ENCODE assay signal across 8 cellular contexts in genomic region chrX:13747836-13748235, GRCh38. TPM values are rescaled to one million over a fixed set of nuclear protein-coding genes. Genes with fewer than 3 reads are reported as not detected.
DNase-seq lines count a peak whose midpoint lies in the region; ATAC-seq, FAIRE-seq and TF ChIP-seq lines count a peak whose summit lies in the region.

No MANE protein-coding gene starts in this region.

- BruUV-seq in mammary epithelial cell (replicated peaks; lab: Mats Ljungman, UMichigan): no TSS peak

- 31% methylated on average over 2 of the region's 2 CpGs for WGBS in A549 (ENCODE audit: missing lambda C conversion rate)
- whole genome bisulfite sequencing in mammary epithelial cell (ENCODE audit: low coverage, missing lambda C conversion rate): 50% methylated on average over 2 of the region's 2 CpGs
- WGBS in right lobe of liver (ENCODE audit: insufficient coverage, low coverage, low lambda C conversion rate, missing lambda C conversion rate): 28% methylated on average over 2 of the region's 2 CpGs

- H2AFZ ChIP-seq in mammary epithelial cell (ENCODE audit: low read depth, low read length): no peak overlapping the region

- TF ChIP-seq RAD21 in A549 (conservative IDR thresholded peaks at IDR 0.05 in 1 of 2, IDR thresholded peaks at IDR 0.05 in 1 of 2): peak; percentile 43 to 49; a peak in 4 of 5 replicates

- intact Hi-C loops in mammary epithelial cell (cut with micrococcal nuclease) (loop anchor here (1.0 to 5.0 kb wide), 2 partner anchors 90 to 226 kb away; no protein-coding TSS in a partner anchor), right lobe of liver (cut with DNase I) (no loop called here)
- intact Hi-C loops in activated T-helper 2 cell treated with anti-CD3 and anti-CD28 coated beads, Interferon-gamma antibody, Interleukin-2, Interleukin-4, amounts not matched to agents 10 μg/mL and 5 μg/mL and 100 μg/mL, durations not matched to agents 14 hours and 24 hours and 36 hours (cut with micrococcal nuclease): loop anchor here (5.0 kb wide), 1 partner anchor 241 kb away; no protein-coding TSS in a partner anchor

- POLR2A ChIA-PET in A549 (lab: Yijun Ruan, JAX): no interaction called here

- no peak overlapping the region for H3K4me3 Mint-ChIP-seq in activated T-helper 2 cell treated with anti-CD3 and anti-CD28 coated beads, Interferon-gamma antibody, Interleukin-2, Interleukin-4, amounts not matched to agents 10 μg/mL and 5 μg/mL and 100 μg/mL, durations not matched to agents 14 hours and 24 hours and 36 hours (ENCODE audit: low read depth)

- H3K4me2 ChIP-seq in A549: no peak overlapping the region
- no peak overlapping the region for H3K4me2 ChIP-seq in mammary epithelial cell (ENCODE audit: insufficient read depth, low read depth, low read length)

- H3K4me1 ChIP-seq in A549 (no peaks in the 10 kb centered on the region), mammary epithelial cell (ENCODE audit: insufficient read depth, low read length) (peaks cover 13% of the 10 kb centered on the region), right lobe of liver (no peaks in the 10 kb centered on the region)

- TF ChIP-seq EP300 in A549 (IDR thresholded peaks at IDR 0.05): no peak

- no peak overlapping the region for H3K9ac ChIP-seq in mammary epithelial cell (ENCODE audit: insufficient read depth, low read length)

- peak; percentile 76 to 86 for ATAC-seq in A549
- ATAC-seq in right lobe of liver: peak; percentile 45 to 74 (median 66)
- ATAC-seq in HG02678 (IDR thresholded peaks at IDR 0.05; ENCODE audit: unreplicated experiment): no peak

- H3K27ac Mint-ChIP-seq in activated T-helper 2 cell treated with anti-CD3 and anti-CD28 coated beads, Interferon-gamma antibody, Interleukin-2, Interleukin-4, amounts not matched to agents 10 μg/mL and 5 μg/mL and 100 μg/mL, durations not matched to agents 14 hours and 24 hours and 36 hours: no peak overlapping the region

- no peaks in the 10 kb centered on the region for H3K27me3 Mint-ChIP-seq in activated T-helper 2 cell treated with anti-CD3 and anti-CD28 coated beads, Interferon-gamma antibody, Interleukin-2, Interleukin-4, amounts not matched to agents 10 μg/mL and 5 μg/mL and 100 μg/mL, durations not matched to agents 14 hours and 24 hours and 36 hours (ENCODE audit: low read depth)

- no peaks in the 10 kb centered on the region for H4K20me1 ChIP-seq in mammary epithelial cell (ENCODE audit: insufficient read depth, low read length)

- H3K27ac ChIP-seq in A549 (no peak overlapping the region), mammary epithelial cell (ENCODE audit: insufficient read depth, low read depth, low read length) (no peak overlapping the region), right lobe of liver (no peak overlapping the region)

- H3K4me3 ChIP-seq in A549: no peak overlapping the region
- H3K4me3 ChIP-seq in mammary epithelial cell (replicated peaks in 1 of 3; ENCODE audit: insufficient read depth in 1 of 3, low read depth in 2 of 3, low read length in 3 of 3): no peak overlapping the region
- no peak overlapping the region for H3K4me3 ChIP-seq in right lobe of liver

- dilution Hi-C loops in mammary epithelial cell (cut with HindIII; ENCODE audit: low sequenced_read_pairs): loop anchor here (5.0 kb wide), 1 partner anchor 76 kb away; no protein-coding TSS in a partner anchor

- TF ChIP-seq CTCF in A549 (IDR thresholded peaks at IDR 0.05) (peak; percentile 47), mammary epithelial cell (conservative IDR thresholded peaks at IDR 0.05 in 1 of 2, IDR thresholded peaks at IDR 0.05 in 1 of 2; ENCODE audit: extremely low read depth in 1 of 2, insufficient read depth in 1 of 2, low read depth in 1 of 2, low read length in 2 of 2) (peak; percentile 61 to 62), right lobe of liver (IDR thresholded peaks at IDR 0.05) (peak; percentile 30 to 52 (median 44))

- H3K79me2 ChIP-seq in mammary epithelial cell (ENCODE audit: insufficient read depth, low read length): peaks cover 2% of the 10 kb centered on the region

- in situ Hi-C loops in mammary epithelial cell (cut with MboI; ENCODE audit: low sequenced_read_pairs in 2 of 2): loop anchor here (5.0 to 10.0 kb wide), 5 partner anchors 91 to 287 kb away; partner anchors contain the start of gene TCEANC (in 1 of the 2)

- peaks cover 21% of the 10 kb centered on the region for H3K36me3 ChIP-seq in mammary epithelial cell (ENCODE audit: insufficient read depth, low read length)
- H3K36me3 ChIP-seq in right lobe of liver: peaks cover 0 to 37% (median under 1%) of the 10 kb centered on the region in 4 donors

- no peaks in the 10 kb centered on the region for H3K9me3 Mint-ChIP-seq in activated T-helper 2 cell treated with anti-CD3 and anti-CD28 coated beads, Interferon-gamma antibody, Interleukin-2, Interleukin-4, amounts not matched to agents 10 μg/mL and 5 μg/mL and 100 μg/mL, durations not matched to agents 14 hours and 24 hours and 36 hours

- DNase-seq in A549 (ENCODE audit: low read depth in 1 of 2, low spot score in 1 of 2) (peak; percentile 18 to 56), Daoy (ENCODE audit: low read depth) (peak; percentile 16), NCI-H69 (lab: John Stamatoyannopoulos, UW) (peak; percentile 50), mammary epithelial cell (peak; percentile 59), right lobe of liver (no peak), NCI-H774 (lab: John Stamatoyannopoulos, UW) (no peak)
- no peak for DNase-seq in activated T-helper 2 cell treated with anti-CD3 and anti-CD28 coated beads, Interferon-gamma antibody, Interleukin-2, Interleukin-4, amounts not matched to agents 10 μg/mL and 5 μg/mL and 100 μg/mL, durations not matched to agents 14 hours and 24 hours and 36 hours (ENCODE audit: low spot score)

- TF ChIP-seq POLR2A in A549 (IDR thresholded peaks at IDR 0.05; ENCODE audit: low read length): no peak
- no peak for TF ChIP-seq POLR2A in right lobe of liver (IDR thresholded peaks at IDR 0.05)

- H3K4me1 Mint-ChIP-seq in activated T-helper 2 cell treated with anti-CD3 and anti-CD28 coated beads, Interferon-gamma antibody, Interleukin-2, Interleukin-4, amounts not matched to agents 10 μg/mL and 5 μg/mL and 100 μg/mL, durations not matched to agents 14 hours and 24 hours and 36 hours (ENCODE audit: low read depth): peaks cover 12% of the 10 kb centered on the region

- no peaks in the 10 kb centered on the region for H3K27me3 ChIP-seq in mammary epithelial cell (ENCODE audit: insufficient read depth, low read length)
- no peaks in the 10 kb centered on the region for H3K27me3 ChIP-seq in right lobe of liver

- peak; percentile 96 for FAIRE-seq in A549 (lab: Jason Lieb, UNC)

- CTCF ChIA-PET in A549 (lab: Yijun Ruan, JAX) (interaction anchor here (0.6 to 4.8 kb wide), 11 partner anchors 11 to 285 kb away, joined by 3 to 28 read pairs (median 4); no protein-coding TSS in a partner anchor), mammary epithelial cell (lab: Charles Lee; ENCODE audit: low non-redundant PET) (no interaction called here)

- H3K9me3 ChIP-seq in A549 (no peaks in the 10 kb centered on the region), mammary epithelial cell (replicated peaks; ENCODE audit: insufficient read depth, low read length) (no peaks in the 10 kb centered on the region), right lobe of liver (no peaks in the 10 kb centered on the region)

- peaks cover 51% of the 10 kb centered on the region for H3K36me3 Mint-ChIP-seq in activated T-helper 2 cell treated with anti-CD3 and anti-CD28 coated beads, Interferon-gamma antibody, Interleukin-2, Interleukin-4, amounts not matched to agents 10 μg/mL and 5 μg/mL and 100 μg/mL, durations not matched to agents 14 hours and 24 hours and 36 hours (ENCODE audit: low read depth)

RNA-seq across cellular contexts. Expression of gene OFD1, which starts 13.3 kb away (rescaled TPM):
- polyA plus RNA-seq in A549 (2011; rRNA removed) (18.2 and 24.9 TPM in 2 replicates), A549 (2017; fragmentation: RNase III; extraction: RNeasy Plus Mini Kit Qiagen cat#74134 plus additional on column Dnase treatment) (13.0 to 14.8 TPM (median 14.4 TPM) in 3 replicates), mammary epithelial cell (12.5 TPM)
- 4.6 and 4.9 TPM in 2 replicates for polyA plus RNA-seq in A549 (2012; cell fraction: cytosol; rRNA removed)
- 15.5 and 18.3 TPM in 2 replicates for polyA plus RNA-seq in A549 (2012; cell fraction: nucleus; rRNA removed)
- polyA minus RNA-seq in A549 (2011; rRNA and poly(A)+ RNA removed): 9.5 and 13.5 TPM in 2 replicates
- total RNA-seq in Daoy (2014; rRNA removed; shearing (Covaris generic)): 6.2 and 10.2 TPM in 2 replicates
- total RNA-seq in mammary epithelial cell (10 to 100 TPM; 39.3 to 42.0 TPM), right lobe of liver (10 to 100 TPM in 3 of 6 experiments, 1 to 10 TPM in 3; 6.5 to 12.4 (median 10.5) TPM)
- 3.2 TPM for polyA minus RNA-seq in mammary epithelial cell
- 21.0 and 23.4 TPM in 2 replicates for total RNA-seq in activated T-helper 2 cell treated with anti-CD3 and anti-CD28 coated beads, Interferon-gamma antibody, Interleukin-2, Interleukin-4, amounts not matched to agents 10 μg/mL and 5 μg/mL and 100 μg/mL, durations not matched to agents 14 hours and 24 hours and 36 hours

RNA-seq across cellular contexts. Expression of gene TRAPPC2, which starts 13.4 kb away (rescaled TPM):
- polyA plus RNA-seq in A549 (2011; rRNA removed) (11.6 and 12.2 TPM in 2 replicates), A549 (2017; fragmentation: RNase III; extraction: RNeasy Plus Mini Kit Qiagen cat#74134 plus additional on column Dnase treatment) (10.8 to 11.9 TPM (median 11.6 TPM) in 3 replicates), mammary epithelial cell (13.9 TPM)
- 4.6 and 5.7 TPM in 2 replicates for polyA plus RNA-seq in A549 (2012; cell fraction: cytosol; rRNA removed)
- 4.7 and 10.6 TPM in 2 replicates for polyA plus RNA-seq in A549 (2012; cell fraction: nucleus; rRNA removed)
- 8.5 and 8.8 TPM in 2 replicates for polyA minus RNA-seq in A549 (2011; rRNA and poly(A)+ RNA removed)
- 6.7 and 14.6 TPM in 2 replicates for total RNA-seq in Daoy (2014; rRNA removed; shearing (Covaris generic))
- total RNA-seq in mammary epithelial cell (10 to 100 TPM; 25.3 to 31.2 TPM), right lobe of liver (10 to 100 TPM in 1 of 6 experiments, 1 to 10 TPM in 5; 6.3 to 13.8 (median 8.5) TPM)
- polyA minus RNA-seq in mammary epithelial cell: 20.3 TPM
- 14.7 and 15.2 TPM in 2 replicates for total RNA-seq in activated T-helper 2 cell treated with anti-CD3 and anti-CD28 coated beads, Interferon-gamma antibody, Interleukin-2, Interleukin-4, amounts not matched to agents 10 μg/mL and 5 μg/mL and 100 μg/mL, durations not matched to agents 14 hours and 24 hours and 36 hours

RNA-seq across cellular contexts. Expression of gene RAB9A, which starts 58.9 kb away (rescaled TPM):
- polyA plus RNA-seq in A549 (2011; rRNA removed) (26.7 and 39.0 TPM in 2 replicates), A549 (2017; fragmentation: RNase III; extraction: RNeasy Plus Mini Kit Qiagen cat#74134 plus additional on column Dnase treatment) (26.0 to 26.8 TPM (median 26.8 TPM) in 3 replicates), mammary epithelial cell (31.8 TPM)
- polyA plus RNA-seq in A549 (2012; cell fraction: cytosol; rRNA removed): 11.4 and 14.7 TPM in 2 replicates
- 5.0 and 7.0 TPM in 2 replicates for polyA plus RNA-seq in A549 (2012; cell fraction: nucleus; rRNA removed)
- 7.5 and 7.8 TPM in 2 replicates for polyA minus RNA-seq in A549 (2011; rRNA and poly(A)+ RNA removed)
- total RNA-seq in Daoy (2014; rRNA removed; shearing (Covaris generic)): 13.5 and 23.2 TPM in 2 replicates
- total RNA-seq in mammary epithelial cell (10 to 100 TPM; 37.2 to 42.2 TPM), right lobe of liver (10 to 100 TPM in 5 of 6 experiments, 1 to 10 TPM in 1; 9.9 to 20.8 (median 12.7) TPM)
- 9.4 TPM for polyA minus RNA-seq in mammary epithelial cell
- total RNA-seq in activated T-helper 2 cell treated with anti-CD3 and anti-CD28 coated beads, Interferon-gamma antibody, Interleukin-2, Interleukin-4, amounts not matched to agents 10 μg/mL and 5 μg/mL and 100 μg/mL, durations not matched to agents 14 hours and 24 hours and 36 hours: 13.0 and 14.6 TPM in 2 replicates

Comparison
In these comparisons a context has a peak if more than half of its experiments do, and no peak if none do; other contexts are left out.
1. DNase-seq: peak in A549 (2 of 2), Daoy (single experiment), NCI-H69 (single experiment) and mammary epithelial cell (single experiment); none in right lobe of liver (0 of 3), NCI-H774 (single experiment) and activated T-helper 2 cell treated with anti-CD3 and anti-CD28 coated beads, Interferon-gamma antibody, Interleukin-2, Interleukin-4, amounts not matched to agents 10 μg/mL and 5 μg/mL and 100 μg/mL, durations not matched to agents 14 hours and 24 hours and 36 hours (single experiment).
2. intact Hi-C loops: an anchor here in mammary epithelial cell (1.0 to 5.0 kb wide) and activated T-helper 2 cell treated with anti-CD3 and anti-CD28 coated beads, Interferon-gamma antibody, Interleukin-2, Interleukin-4, amounts not matched to agents 10 μg/mL and 5 μg/mL and 100 μg/mL, durations not matched to agents 14 hours and 24 hours and 36 hours (5.0 kb wide); none called in right lobe of liver.
3. Peak in every context shown above with its lines, with median percentiles within 50 percentile points of each other: CTCF ChIP-seq.